ENCODE assay signal across 8 cellular contexts in the genomic region with DNA sequence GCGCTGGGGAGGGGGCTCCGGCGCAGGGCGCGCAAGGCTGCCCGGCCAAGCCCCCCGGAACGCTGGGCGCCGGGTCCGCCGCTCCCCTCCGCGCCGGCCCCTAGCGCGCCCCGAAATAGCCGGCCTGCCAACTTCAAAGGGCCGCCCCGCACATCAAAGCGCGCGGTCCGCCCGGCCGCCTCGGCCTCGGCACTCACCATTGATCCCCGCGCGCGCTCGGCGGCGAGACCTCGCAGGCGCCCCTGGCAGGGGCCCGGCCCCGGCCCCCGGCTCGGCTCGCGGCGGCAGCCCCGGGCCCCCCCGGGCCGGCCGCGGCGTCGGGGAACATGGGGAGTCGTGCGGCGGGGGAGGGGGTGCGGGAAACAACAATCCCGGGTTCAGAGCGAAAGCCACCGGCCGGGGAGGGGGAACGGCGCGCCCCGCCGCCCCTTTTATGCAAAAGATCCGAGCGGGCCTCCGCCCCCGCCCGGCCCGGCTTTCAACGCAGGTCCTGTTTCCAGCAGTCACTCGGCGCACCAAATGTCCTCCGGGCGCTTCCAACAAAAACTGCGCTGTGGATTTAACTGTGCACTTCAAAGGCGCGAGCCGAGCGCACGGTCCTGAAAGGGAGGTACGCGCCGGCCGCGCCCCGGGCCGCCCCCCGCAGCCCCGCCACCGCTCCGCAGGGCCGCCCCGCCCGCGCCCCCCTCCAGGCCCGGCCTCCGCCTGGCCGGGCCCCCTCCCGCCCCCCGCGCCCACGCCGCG. TPM values are rescaled to one million over a fixed set of nuclear protein-coding genes. Genes with fewer than 3 reads are reported as not detected.
DNase-seq lines count a peak whose midpoint lies in the region; ATAC-seq and TF ChIP-seq lines count a peak whose summit lies in the region.

No MANE protein-coding gene starts in this region.

- POLR2A ChIA-PET in naive thymus-derived CD8-positive, alpha-beta T cell (lab: Charles Lee): no interaction called here

- H3K9me3 ChIP-seq in HUES48 (ENCODE audit: control insufficient read depth, insufficient read depth, low read length) (no peaks in the 10 kb centered on the region), Peyer's patch (no peaks in the 10 kb centered on the region)

- no peaks in the 10 kb centered on the region for H3K36me3 Mint-ChIP-seq in naive thymus-derived CD8-positive, alpha-beta T cell
- H3K36me3 Mint-ChIP-seq in stimulated activated effector memory CD8-positive, alpha-beta T cell treated with anti-CD3 and anti-CD28 coated beads, Interleukin-12 subunit alpha, Interleukin-12 subunit beta, amount 100 ng/mL, for 72 hours: no peaks in the 10 kb centered on the region

- H3K4me1 ChIP-seq in HUES48 (ENCODE audit: control insufficient read depth, insufficient read depth, low read length): peaks cover 34% of the 10 kb centered on the region
- H3K4me1 ChIP-seq in Peyer's patch: peaks cover 0 to 50% (median 3%) of the 10 kb centered on the region in 4 donors

- H3K27me3 ChIP-seq in HUES48 (ENCODE audit: control insufficient read depth, insufficient read depth, low read length) (no peaks in the 10 kb centered on the region; the same call in 1 of the 2 replicates), Peyer's patch (no peaks in the 10 kb centered on the region)

- peaks cover 16 to 39% (median 36%) of the 10 kb centered on the region in 4 donors for H3K4me1 Mint-ChIP-seq in naive thymus-derived CD8-positive, alpha-beta T cell
- peaks cover 24% of the 10 kb centered on the region for H3K4me1 Mint-ChIP-seq in stimulated activated effector memory CD8-positive, alpha-beta T cell treated with anti-CD3 and anti-CD28 coated beads, Interleukin-12 subunit alpha, Interleukin-12 subunit beta, amount 100 ng/mL, for 72 hours

- H3K36me3 ChIP-seq in HUES48 (ENCODE audit: control insufficient read depth, insufficient read depth, low read length) (peaks cover 16% of the 10 kb centered on the region), Peyer's patch (no peaks in the 10 kb centered on the region)

- peak overlapping the region; percentile 95 for H3K27ac ChIP-seq in HUES48 (ENCODE audit: low read depth, low read length)
- H3K27ac ChIP-seq in Peyer's patch: peak overlapping the region; percentile 73 to 96 (median 92)

- no peaks in the 10 kb centered on the region for H3K9me3 Mint-ChIP-seq in naive thymus-derived CD8-positive, alpha-beta T cell
- no peaks in the 10 kb centered on the region for H3K9me3 Mint-ChIP-seq in stimulated activated effector memory CD8-positive, alpha-beta T cell treated with anti-CD3 and anti-CD28 coated beads, Interleukin-12 subunit alpha, Interleukin-12 subunit beta, amount 100 ng/mL, for 72 hours

- peak overlapping the region in 9 of 10 donors; percentile 71 to 93 (median 81) for H3K4me3 Mint-ChIP-seq in naive thymus-derived CD8-positive, alpha-beta T cell
- peak overlapping the region; percentile 73 for H3K4me3 Mint-ChIP-seq in stimulated activated effector memory CD8-positive, alpha-beta T cell treated with anti-CD3 and anti-CD28 coated beads, Interleukin-12 subunit alpha, Interleukin-12 subunit beta, amount 100 ng/mL, for 72 hours

- H3K27me3 Mint-ChIP-seq in naive thymus-derived CD8-positive, alpha-beta T cell: peaks cover 0 to 2% (median 0%) of the 10 kb centered on the region in 5 donors

- TF ChIP-seq CTCF in Peyer's patch (IDR thresholded peaks at IDR 0.05) (no peak), fibroblast of pulmonary artery (IDR thresholded peaks at IDR 0.05; ENCODE audit: low read length, missing control alignments) (no peak)

- ATAC-seq in naive thymus-derived CD8-positive, alpha-beta T cell: peak; percentile 54 to 59
- ATAC-seq in stimulated activated effector memory CD8-positive, alpha-beta T cell treated with anti-CD3 and anti-CD28 coated beads, Interleukin-12 subunit alpha, Interleukin-12 subunit beta, amount 100 ng/mL, for 72 hours: peak; percentile 58

- H3K27ac Mint-ChIP-seq in naive thymus-derived CD8-positive, alpha-beta T cell: peak overlapping the region in 9 of 10 donors; percentile 40 to 93 (median 66)
- no peak overlapping the region for H3K27ac Mint-ChIP-seq in stimulated activated effector memory CD8-positive, alpha-beta T cell treated with anti-CD3 and anti-CD28 coated beads, Interleukin-12 subunit alpha, Interleukin-12 subunit beta, amount 100 ng/mL, for 72 hours

- DNase-seq in SIG-M5 treated with dmso at 0.1 percent for 504 hours (lab: John Stamatoyannopoulos, UW; ENCODE audit: unreplicated experiment): peak; percentile 57
- no peak for DNase-seq in SIG-M5 (lab: John Stamatoyannopoulos, UW)
- DNase-seq in Peyer's patch: peak; percentile 65 to 90 (median 88)
- DNase-seq in activated effector memory CD4-positive, alpha-beta T cell treated with Interleukin-2 at 50 U/mL for 16 hours: peak; percentile 67
- DNase-seq in fibroblast of pulmonary artery (ENCODE audit: low read depth): peak; percentile 94
- peak; percentile 61 to 90 (median 78) for DNase-seq in naive thymus-derived CD8-positive, alpha-beta T cell
- DNase-seq in stimulated activated effector memory CD8-positive, alpha-beta T cell treated with anti-CD3 and anti-CD28 coated beads, Interleukin-12 subunit alpha, Interleukin-12 subunit beta, amount 100 ng/mL, for 72 hours (ENCODE audit: low spot score in 2 of 2): peak; percentile 24 to 64

- peak overlapping the region; percentile 90 for H3K4me3 ChIP-seq in HUES48 (ENCODE audit: low read depth, low read length)
- H3K4me3 ChIP-seq in Peyer's patch: peak overlapping the region; percentile 78 to 97 (median 88)
- H3K4me3 ChIP-seq in fibroblast of pulmonary artery (replicated peaks; ENCODE audit: low read depth, low read length): peak overlapping the region; percentile 71

- H3K9ac ChIP-seq in HUES48 (ENCODE audit: low read depth, low read length): peak overlapping the region; percentile 25; the same call in 1 of the 2 replicates

- no peak for TF ChIP-seq POLR2A in Peyer's patch (IDR thresholded peaks at IDR 0.05)

RNA-seq across cellular contexts. Expression of a gene that starts 0.6 kb away (rescaled TPM):
- 10 to 100 TPM; 16.5 to 69.3 (median 29.4) TPM for total RNA-seq in Peyer's patch
- 10 to 100 TPM; 21.3 to 22.2 TPM for total RNA-seq in naive thymus-derived CD8-positive, alpha-beta T cell
- polyA plus RNA-seq in naive thymus-derived CD8-positive, alpha-beta T cell: 1 to 10 TPM; 1.8 to 6.7 (median 3.0) TPM
